In the genomic region with DNA sequence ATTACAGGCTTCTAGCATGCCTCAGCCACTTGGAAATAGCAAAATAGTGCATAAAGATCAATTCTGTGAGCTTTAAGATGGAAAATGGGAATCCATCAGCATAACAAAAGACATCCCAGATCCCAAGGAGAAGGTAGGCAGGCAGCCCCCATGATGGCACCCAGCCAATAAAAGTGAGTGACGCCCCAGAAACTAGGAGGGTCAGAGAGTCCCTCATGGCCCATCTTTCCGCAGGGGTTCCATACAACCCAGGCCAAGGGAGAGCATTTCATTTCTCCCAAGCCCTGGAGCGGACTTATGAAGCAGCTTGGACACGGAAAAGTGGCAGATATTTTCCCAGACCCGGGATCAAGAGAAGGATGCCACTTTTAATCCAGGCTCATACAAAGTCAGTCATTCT, we compare ENCODE assay signal across 24 cellular contexts.
"Had no signal": no experiment of that assay in that cellular context is flagged by ENCODE, and none has a peak within 500 bp of the region (broad histone marks: within the 10 kb centered on the region; RNA-seq: fewer than 3 reads in every experiment).

No MANE protein-coding gene starts in this region.

- H3K9me3 ChIP-seq: adrenal gland, SJSA1 had no signal

- H3K27me3 ChIP-seq: adrenal gland, Peyer's patch, SJSA1 had no signal

- H3K36me3 ChIP-seq: adrenal gland, Peyer's patch, SJSA1 had no signal

- H3K36me3 Mint-ChIP-seq: activated naive CD8-positive, alpha-beta T cell treated with anti-CD3 and anti-CD28 coated beads, Interleukin-2, amount 10 ng/mL, durations not matched to agents 7 days and 5 days had no signal

- H3K27ac Mint-ChIP-seq: activated CD8-positive, alpha-beta T cell treated with anti-CD3 and anti-CD28 coated beads for 36 hours; activated naive CD8-positive, alpha-beta T cell treated with anti-CD3 and anti-CD28 coated beads, Interleukin-2, amount 10 ng/mL, durations not matched to agents 7 days and 5 days; activated T-cell treated with anti-CD3 and anti-CD28 coated beads, Interleukin-2, amount 50 U/mL, for 72 hours; activated T-helper 2 cell treated with anti-CD3 and anti-CD28 coated beads, Interferon-gamma antibody, Interleukin-2, Interleukin-4, amounts not matched to agents 10 μg/mL and 5 μg/mL and 100 μg/mL, durations not matched to agents 14 hours and 24 hours and 36 hours; T-helper 2 cell treated with Interferon-gamma antibody and Interleukin-4, amounts not matched to agents 5 μg/mL and 100 μg/mL, for 36 hours had no signal

- ATAC-seq: activated CD4-positive, CD25-positive, alpha-beta regulatory T cell treated with anti-CD3 and anti-CD28 coated beads, Interleukin-2, amount 50 U/mL, for 24 hours; activated CD8-positive, alpha-beta T cell treated with anti-CD3 and anti-CD28 coated beads for 36 hours; activated T-cell treated with anti-CD3 and anti-CD28 coated beads, Interleukin-2, amount 50 U/mL, for 72 hours; SK-N-SH treated with all-trans-retinoic acid at 6 μM for 48 hours had no signal

- H3K9me3 Mint-ChIP-seq: activated CD8-positive, alpha-beta T cell treated with anti-CD3 and anti-CD28 coated beads for 36 hours; activated naive CD8-positive, alpha-beta T cell treated with anti-CD3 and anti-CD28 coated beads, Interleukin-2, amount 10 ng/mL, durations not matched to agents 7 days and 5 days; activated T-cell treated with anti-CD3 and anti-CD28 coated beads, Interleukin-2, amount 50 U/mL, for 72 hours; central memory CD8-positive, alpha-beta T cell had no signal

- H3K27ac ChIP-seq: Peyer's patch, SJSA1 had no signal

- DNase-seq: activated CD4-positive, alpha-beta T cell treated with anti-CD3 and anti-CD28 coated beads for 4 hours; activated CD8-positive, alpha-beta memory T cell treated with anti-CD3 and anti-CD28 coated beads, Interleukin-2, amount 50 U/mL, for 4 hours; activated CD8-positive, alpha-beta T cell treated with anti-CD3 and anti-CD28 coated beads for 36 hours; activated gamma-delta T cell treated with Interleukin-2 at 50 U/mL for 16 hours; activated naive CD4-positive, alpha-beta T cell treated with anti-CD3 and anti-CD28 coated beads, Interleukin-2, amount 50 U/mL, for 16 hours; activated naive CD8-positive, alpha-beta T cell treated with anti-CD3 and anti-CD28 coated beads, Interleukin-2, amount 10 ng/mL, durations not matched to agents 7 days and 5 days; activated T-cell treated with anti-CD3 and anti-CD28 coated beads, Interleukin-2, amount 50 U/mL, for 72 hours; aorta; MM.1S; NCI-H146; NCI-H187 treated with DMSO at 0.1 percent for 48 hours; NCI-H2081 treated with DMSO at 0.1 percent for 48 hours; NCI-H446; NCI-H524; Peyer's patch; SHP77; SW 1271 had no signal

- H3K4me1 ChIP-seq: Peyer's patch, SJSA1 had no signal

- H3K4me1 Mint-ChIP-seq: activated naive CD8-positive, alpha-beta T cell treated with anti-CD3 and anti-CD28 coated beads, Interleukin-2, amount 10 ng/mL, durations not matched to agents 7 days and 5 days; central memory CD8-positive, alpha-beta T cell had no signal

- H3K4me3 Mint-ChIP-seq: activated CD8-positive, alpha-beta T cell treated with anti-CD3 and anti-CD28 coated beads for 36 hours; activated naive CD8-positive, alpha-beta T cell treated with anti-CD3 and anti-CD28 coated beads, Interleukin-2, amount 10 ng/mL, durations not matched to agents 7 days and 5 days; activated T-cell treated with anti-CD3 and anti-CD28 coated beads, Interleukin-2, amount 50 U/mL, for 72 hours; central memory CD8-positive, alpha-beta T cell; T-helper 2 cell treated with Interferon-gamma antibody and Interleukin-4, amounts not matched to agents 5 μg/mL and 100 μg/mL, for 36 hours had no signal

- H3K4me3 ChIP-seq: adrenal gland, Peyer's patch, SJSA1 had no signal
